In genomic region chr5:6006838-6007314, GRCh38 we compare ENCODE assay signal across 24 cellular contexts.
DNase-seq lines count a peak whose midpoint lies in the region; ATAC-seq, FAIRE-seq and TF ChIP-seq lines count a peak whose summit lies in the region.
"Had no signal": no experiment of that assay in that cellular context is flagged by ENCODE, and none has a peak within 500 bp of the region (broad histone marks: within the 10 kb centered on the region; RNA-seq: fewer than 3 reads in every experiment).

No MANE protein-coding gene starts in this region.

- no peak for ATAC-seq in GM12878
- ATAC-seq in stimulated activated effector memory CD8-positive, alpha-beta T cell treated with anti-CD3 and anti-CD28 coated beads, Interleukin-12 subunit alpha, Interleukin-12 subunit beta, amount 100 ng/mL, for 72 hours: no peak
- no peak for ATAC-seq in GM21515 (IDR thresholded peaks at IDR 0.05; ENCODE audit: unreplicated experiment)
- no peak for ATAC-seq in activated CD4-positive, alpha-beta T cell treated with anti-CD3 and anti-CD28 coated beads for 36 hours

- CTCF ChIA-PET in GM12878 (lab: Yijun Ruan, JAX): no interaction called here
- CTCF ChIA-PET in activated CD4-positive, alpha-beta T cell treated with anti-CD3 and anti-CD28 coated beads for 36 hours (lab: Charles Lee): no interaction called here

- no peak for FAIRE-seq in GM12878 (lab: Jason Lieb, UNC)
- FAIRE-seq in urothelium cell line (lab: Jason Lieb, UNC): peak; percentile 9
- FAIRE-seq: A204.1, G401.6, GM12892, GM18507 had no signal

- TF ChIP-seq CTCF in GM12878 (IDR thresholded peaks at IDR 0.05 in 2 of 3, conservative IDR thresholded peaks at IDR 0.05 in 1 of 3; ENCODE audit: control insufficient read depth in 2 of 3, extremely low read depth in 1 of 3, insufficient read depth in 1 of 3, low read depth in 3 of 3, low read length in 3 of 3): no peak
- TF ChIP-seq CTCF in endothelial cell (IDR thresholded peaks at IDR 0.05; ENCODE audit: unreplicated experiment): no peak

- no peak for TF ChIP-seq POLR2A in GM12878 (IDR thresholded peaks at IDR 0.05; ENCODE audit: low read depth, low read length)

- no peak overlapping the region for H2AFZ ChIP-seq in GM12878 (ENCODE audit: control insufficient read depth, low read depth, low read length)

- H3K9ac ChIP-seq in GM12878 (ENCODE audit: control insufficient read depth, insufficient read depth, low read length): no peak overlapping the region
- H3K9ac ChIP-seq: BLaER1 had no signal

- no peaks in the 10 kb centered on the region for H3K27me3 Mint-ChIP-seq in endothelial cell (ENCODE audit: unreplicated experiment)
- H3K27me3 Mint-ChIP-seq in activated CD4-positive, alpha-beta T cell treated with anti-CD3 and anti-CD28 coated beads for 36 hours: no peaks in the 10 kb centered on the region
- H3K27me3 Mint-ChIP-seq: CD4-positive, CD25-positive, alpha-beta regulatory T cell had no signal

- no peak for DNase-seq in GM12878 (ENCODE audit: low read depth, low spot score)
- DNase-seq in endothelial cell (ENCODE audit: low spot score): no peak
- DNase-seq in urothelium cell line (ENCODE audit: low spot score): no peak
- no peak for DNase-seq in stimulated activated effector memory CD8-positive, alpha-beta T cell treated with anti-CD3 and anti-CD28 coated beads, Interleukin-12 subunit alpha, Interleukin-12 subunit beta, amount 100 ng/mL, for 72 hours (ENCODE audit: low spot score in 2 of 2)
- DNase-seq in activated CD4-positive, alpha-beta T cell treated with anti-CD3 and anti-CD28 coated beads for 36 hours: no peak
- DNase-seq: 8988T; ACHN; BE2C; C1 segment of cervical spinal cord; CD4-positive, alpha-beta memory T cell; CD4-positive, CD25-positive, alpha-beta regulatory T cell; CD8-positive, alpha-beta memory T cell; COR-L47; DMS 273 treated with DMSO at 0.1 percent for 48 hours; DMS153; DMS79 treated with DMSO at 0.1 percent for 48 hours; GF-D8 had no signal

- no peaks in the 10 kb centered on the region for H3K4me1 Mint-ChIP-seq in endothelial cell (ENCODE audit: unreplicated experiment)
- H3K4me1 Mint-ChIP-seq in stimulated activated effector memory CD8-positive, alpha-beta T cell treated with anti-CD3 and anti-CD28 coated beads, Interleukin-12 subunit alpha, Interleukin-12 subunit beta, amount 100 ng/mL, for 72 hours: no peaks in the 10 kb centered on the region
- no peaks in the 10 kb centered on the region for H3K4me1 Mint-ChIP-seq in activated CD4-positive, alpha-beta T cell treated with anti-CD3 and anti-CD28 coated beads for 36 hours
- H3K4me1 Mint-ChIP-seq: CD14-positive monocyte; CD4-positive, alpha-beta memory T cell; CD4-positive, CD25-positive, alpha-beta regulatory T cell; CD8-positive, alpha-beta memory T cell had no signal

- H3K27ac Mint-ChIP-seq in endothelial cell (ENCODE audit: unreplicated experiment): no peak overlapping the region
- H3K27ac Mint-ChIP-seq in stimulated activated effector memory CD8-positive, alpha-beta T cell treated with anti-CD3 and anti-CD28 coated beads, Interleukin-12 subunit alpha, Interleukin-12 subunit beta, amount 100 ng/mL, for 72 hours: no peak overlapping the region
- H3K27ac Mint-ChIP-seq in activated CD4-positive, alpha-beta T cell treated with anti-CD3 and anti-CD28 coated beads for 36 hours: no peak overlapping the region
- H3K27ac Mint-ChIP-seq: CD14-positive monocyte; CD4-positive, alpha-beta memory T cell; CD4-positive, CD25-positive, alpha-beta regulatory T cell had no signal

- RAD21 ChIA-PET in GM12878 (lab: Charles Lee; ENCODE audit: unreplicated experiment): no interaction called here

- in situ Hi-C loops in GM12878 (cut with MboI): no loop called here

- no peaks in the 10 kb centered on the region for H3K36me3 ChIP-seq in GM12878 (ENCODE audit: control insufficient read depth in 2 of 2, insufficient read depth in 2 of 2, low read length in 1 of 2)
- H3K36me3 ChIP-seq: BE2C, BLaER1 had no signal

- no peaks in the 10 kb centered on the region for H3K9me3 Mint-ChIP-seq in endothelial cell (ENCODE audit: unreplicated experiment)
- H3K9me3 Mint-ChIP-seq in stimulated activated effector memory CD8-positive, alpha-beta T cell treated with anti-CD3 and anti-CD28 coated beads, Interleukin-12 subunit alpha, Interleukin-12 subunit beta, amount 100 ng/mL, for 72 hours: peaks cover 2% of the 10 kb centered on the region
- no peaks in the 10 kb centered on the region for H3K9me3 Mint-ChIP-seq in activated CD4-positive, alpha-beta T cell treated with anti-CD3 and anti-CD28 coated beads for 36 hours (ENCODE audit: low read depth)

- H3K27me3 ChIP-seq in GM12878 (replicated peaks in 1 of 2; ENCODE audit: control insufficient read depth in 2 of 2, insufficient read depth in 2 of 2, low read length in 1 of 2): no peaks in the 10 kb centered on the region
- H3K27me3 ChIP-seq: BE2C, BLaER1 had no signal

- no TSS peak for BruUV-seq in GM12878 (replicated peaks; lab: Mats Ljungman, UMichigan)

- no peaks in the 10 kb centered on the region for H3K79me2 ChIP-seq in GM12878 (ENCODE audit: control insufficient read depth, insufficient read depth, low read length)

- no peak overlapping the region for H3K27ac ChIP-seq in GM12878 (ENCODE audit: control insufficient read depth, insufficient read depth)
- H3K27ac ChIP-seq: BLaER1 had no signal

- no peaks in the 10 kb centered on the region for H3K36me3 Mint-ChIP-seq in endothelial cell (ENCODE audit: low read depth, unreplicated experiment)
- H3K36me3 Mint-ChIP-seq in stimulated activated effector memory CD8-positive, alpha-beta T cell treated with anti-CD3 and anti-CD28 coated beads, Interleukin-12 subunit alpha, Interleukin-12 subunit beta, amount 100 ng/mL, for 72 hours: no peaks in the 10 kb centered on the region
- no peaks in the 10 kb centered on the region for H3K36me3 Mint-ChIP-seq in activated CD4-positive, alpha-beta T cell treated with anti-CD3 and anti-CD28 coated beads for 36 hours (ENCODE audit: low read depth)
- H3K36me3 Mint-ChIP-seq: CD14-positive monocyte; CD4-positive, alpha-beta memory T cell; CD4-positive, CD25-positive, alpha-beta regulatory T cell; CD8-positive, alpha-beta memory T cell had no signal

- intact Hi-C loops in GM12878 (cut with micrococcal nuclease; ENCODE audit: unreplicated experiment): no loop called here
- intact Hi-C loops in activated CD4-positive, alpha-beta T cell treated with anti-CD3 and anti-CD28 coated beads for 36 hours (cut with DNase I, micrococcal nuclease): no loop called here

- H3K9me3 ChIP-seq in GM12878 (replicated peaks; ENCODE audit: control insufficient read depth, insufficient read depth, low read length): no peaks in the 10 kb centered on the region
- H3K9me3 ChIP-seq: BE2C had no signal

- no peak overlapping the region for H3K4me2 ChIP-seq in GM12878 (ENCODE audit: control insufficient read depth, insufficient read depth)
- H3K4me2 ChIP-seq: BLaER1 had no signal

- no peak for TF ChIP-seq RAD21 in GM12878 (IDR thresholded peaks at IDR 0.05; ENCODE audit: insufficient read depth, low read depth, low read length)

- H4K20me1 ChIP-seq in GM12878 (ENCODE audit: control insufficient read depth, insufficient read depth): no peaks in the 10 kb centered on the region
- H4K20me1 ChIP-seq: BLaER1 had no signal

- no peak for TF ChIP-seq EP300 in GM12878 (IDR thresholded peaks at IDR 0.05; ENCODE audit: borderline replicate concordance in 1 of 2, control insufficient read depth in 1 of 2, low read depth in 2 of 2, low read length in 2 of 2)

- H3K4me3 Mint-ChIP-seq in endothelial cell (ENCODE audit: unreplicated experiment): peak overlapping the region; percentile 45
- no peak overlapping the region for H3K4me3 Mint-ChIP-seq in stimulated activated effector memory CD8-positive, alpha-beta T cell treated with anti-CD3 and anti-CD28 coated beads, Interleukin-12 subunit alpha, Interleukin-12 subunit beta, amount 100 ng/mL, for 72 hours
- H3K4me3 Mint-ChIP-seq in activated CD4-positive, alpha-beta T cell treated with anti-CD3 and anti-CD28 coated beads for 36 hours: no peak overlapping the region
- H3K4me3 Mint-ChIP-seq: CD14-positive monocyte; CD4-positive, alpha-beta memory T cell; CD4-positive, CD25-positive, alpha-beta regulatory T cell; CD8-positive, alpha-beta memory T cell had no signal

- POLR2A ChIA-PET in GM12878 (lab: Charles Lee): no interaction called here
- POLR2A ChIA-PET in activated CD4-positive, alpha-beta T cell treated with anti-CD3 and anti-CD28 coated beads for 36 hours (lab: Charles Lee): no interaction called here

- no peak overlapping the region for H3K4me3 ChIP-seq in GM12878
- H3K4me3 ChIP-seq: BLaER1 had no signal

- no peaks in the 10 kb centered on the region for H3K4me1 ChIP-seq in GM12878 (ENCODE audit: control insufficient read depth, insufficient read depth, low read length)
- H3K4me1 ChIP-seq: BE2C had no signal

- 65% methylated on average over 4 of the region's 9 CpGs for WGBS in GM12878 (ENCODE audit: insufficient coverage, insufficient replicate concordance, low lambda C conversion rate, missing lambda C conversion rate)

- SMC1A ChIA-PET in GM12878 (lab: Charles Lee; ENCODE audit: uncharacterized antibody, unreplicated experiment): no interaction called here

TF ChIP-seq in GM12878, 131 proteins besides CTCF, POLR2A, EP300 and RAD21:
- TF ChIP-seq SIX5 (IDR thresholded peaks at IDR 0.05; ENCODE audit: low read depth, low read length, severe bottlenecking): no peak
- TF ChIP-seq BCL3 (IDR thresholded peaks at IDR 0.05; ENCODE audit: borderline replicate concordance, insufficient read depth, low read depth, low read length, poor library complexity, severe bottlenecking): peak; percentile 80
- TF ChIP-seq NRF1 (conservative IDR thresholded peaks at IDR 0.05; ENCODE audit: low read depth, low read length): no peak
